1 cellular context compared by ENCODE assay signal in genomic region chr4:36277533-36277932, GRCh38.
TF ChIP-seq lines count a peak whose summit lies in the region.

No MANE protein-coding gene starts in this region.

TF ChIP-seq in GM23338, 12 proteins besides CTCF, POLR2A, EP300 and RAD21 (continued from another document):
- no peak for TF ChIP-seq ZNF462 (CRISPR knock-in tag; IDR thresholded peaks at IDR 0.05)
- no peak for TF ChIP-seq ETS1 (IDR thresholded peaks at IDR 0.05)
- no peak for TF ChIP-seq POLR2AphosphoS5 (IDR thresholded peaks at IDR 0.05; ENCODE audit: low read depth)
